Comparison of ENCODE assay signal across 21 cellular contexts in the genomic region with DNA sequence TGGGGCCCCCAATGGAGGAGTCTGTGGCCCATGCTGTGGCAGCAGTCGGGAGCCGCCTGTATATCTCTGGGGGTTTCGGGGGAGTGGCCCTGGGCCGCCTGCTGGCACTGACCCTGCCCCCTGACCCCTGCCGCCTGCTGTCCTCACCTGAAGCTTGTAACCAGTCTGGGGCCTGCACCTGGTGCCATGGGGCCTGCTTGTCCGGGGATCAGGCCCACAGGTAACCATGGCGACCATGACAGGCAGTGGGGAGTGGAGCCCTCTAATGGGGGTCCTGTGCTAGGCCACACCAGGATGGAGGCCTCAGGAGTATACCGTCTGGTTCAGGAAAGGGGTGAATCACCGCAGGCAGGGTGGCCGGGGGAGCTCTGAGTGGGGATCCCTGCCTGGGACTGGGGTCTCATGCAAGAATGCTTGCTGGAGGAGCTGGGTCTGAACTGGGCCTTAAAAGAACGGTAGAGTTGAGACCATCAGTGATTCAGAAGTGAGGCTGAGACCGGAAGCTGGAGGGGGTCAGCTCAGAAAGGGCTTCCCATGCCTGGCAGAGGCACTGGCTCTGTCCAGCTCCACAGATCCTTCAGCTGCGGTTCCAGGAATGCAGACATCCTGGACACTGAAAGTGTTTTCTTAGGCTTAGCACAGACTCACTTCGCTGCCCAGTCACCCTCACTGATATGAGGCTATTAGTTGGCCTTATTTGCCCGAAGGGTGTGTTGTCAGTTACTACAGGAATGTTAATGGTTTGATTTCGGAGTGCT. TPM values are rescaled to one million over a fixed set of nuclear protein-coding genes. Genes with fewer than 3 reads are reported as not detected.
A peak's percentile ranks its signal among the peaks of the same experiment; 100 is the strongest.
DNase-seq lines count a peak whose midpoint lies in the region; ATAC-seq, FAIRE-seq and TF ChIP-seq lines count a peak whose summit lies in the region.
"Had no signal": no experiment of that assay in that cellular context is flagged by ENCODE, and none has a peak within 500 bp of the region (broad histone marks: within the 10 kb centered on the region; RNA-seq: fewer than 3 reads in every experiment).

No MANE protein-coding gene starts in this region.

- peaks cover 26% of the 10 kb centered on the region for H3K36me3 Mint-ChIP-seq in neural progenitor cell
- H3K36me3 Mint-ChIP-seq in activated naive CD4-positive, alpha-beta T cell treated with anti-CD3 and anti-CD28 coated beads, Interleukin-2, amount 50 U/mL, for 72 hours, result peaks cover 0 to 11% of the 10 kb centered on the region in 2 donors

- POLR2A ChIA-PET in H1 (lab: Charles Lee; ENCODE audit: partially characterized antibody), result interaction anchor here (0.6 to 1.3 kb wide), 6 partner anchors 10 to 944 kb away, joined by 3 to 6 read pairs (median 4); no protein-coding TSS in a partner anchor

- H3K4me3 ChIP-seq in H1 (ENCODE audit: extremely low read depth in 1 of 4, insufficient read depth in 2 of 4, low read depth in 3 of 4, low read length in 4 of 4), result no peak overlapping the region
- H3K4me3 ChIP-seq in neural progenitor cell, result no peak overlapping the region
- H3K4me3 ChIP-seq: GM23248, SK-N-MC, spleen had no signal

- H3K18ac ChIP-seq in H1 (ENCODE audit: extremely low read depth, low read length), result no peak overlapping the region

- TF ChIP-seq RAD21 in H1 (IDR thresholded peaks at IDR 0.05 in 1 of 2, conservative IDR thresholded peaks at IDR 0.05 in 1 of 2; ENCODE audit: low read depth in 2 of 2, low read length in 2 of 2), result peak in 1 of 2 experiments; percentile 33; a peak in 2 of 4 replicates

- H3K4me2 ChIP-seq in H1 (ENCODE audit: insufficient read depth in 1 of 2, low read depth in 2 of 2, low read length in 2 of 2), result no peak overlapping the region
- no peak overlapping the region for H3K4me2 ChIP-seq in neural progenitor cell

- no peak overlapping the region for H2BK20ac ChIP-seq in H1 (ENCODE audit: low read length)

- ATAC-seq in GM19463 (IDR thresholded peaks at IDR 0.05; ENCODE audit: unreplicated experiment) (no peak), HG03342 (IDR thresholded peaks at IDR 0.05; ENCODE audit: unreplicated experiment) (no peak)
- ATAC-seq in activated naive CD4-positive, alpha-beta T cell treated with anti-CD3 and anti-CD28 coated beads, Interleukin-2, amount 50 U/mL, for 72 hours, result no peak

- H3K27ac ChIP-seq in H1 (ENCODE audit: low read depth, low read length), result no peak overlapping the region
- H3K27ac ChIP-seq in neural progenitor cell, result no peak overlapping the region
- H3K27ac ChIP-seq: GM23248, SK-N-MC, spleen had no signal

- H3K9ac ChIP-seq in H1 (replicated peaks in 1 of 4; ENCODE audit: extremely low read depth in 1 of 4, low read depth in 3 of 4, low read length in 3 of 4) (no peak overlapping the region), neural progenitor cell (no peak overlapping the region)
- H3K9ac ChIP-seq: GM23248 had no signal

- TF ChIP-seq EP300 in H1 (IDR thresholded peaks at IDR 0.05; ENCODE audit: borderline replicate concordance in 1 of 2, low read depth in 2 of 2, low read length in 2 of 2), result no peak

- peaks cover 2% of the 10 kb centered on the region; the same call in 1 of the 2 replicates for H3K79me1 ChIP-seq in H1 (ENCODE audit: low read depth, low read length)

- CTCF ChIA-PET in H1 (lab: Charles Lee; ENCODE audit: partially characterized antibody), result interaction anchor here (0.6 to 1.8 kb wide), 15 partner anchors 9 to 372 kb away, joined by 3 to 9 read pairs (median 4); no protein-coding TSS in a partner anchor

- H4K20me1 ChIP-seq in H1 (replicated peaks in 1 of 2; ENCODE audit: control insufficient read depth in 1 of 2, insufficient read depth in 2 of 2, low read length in 2 of 2), result peaks cover 0 to 2% of the 10 kb centered on the region in 2 experiments
- no peaks in the 10 kb centered on the region for H4K20me1 ChIP-seq in neural progenitor cell (ENCODE audit: low read depth)

- H2BK5ac ChIP-seq in H1 (ENCODE audit: low read depth, low read length), result no peak overlapping the region

- H3K27me3 ChIP-seq in H1 (replicated peaks in 1 of 4; ENCODE audit: control insufficient read depth in 3 of 4, extremely low read depth in 1 of 4, insufficient read depth in 3 of 4, low read length in 3 of 4) (no peaks in the 10 kb centered on the region), neural progenitor cell (no peaks in the 10 kb centered on the region)
- H3K27me3 ChIP-seq: spleen had no signal

- H3K4me1 Mint-ChIP-seq in neural progenitor cell, result peaks cover 9% of the 10 kb centered on the region

- H2BK12ac ChIP-seq in H1 (ENCODE audit: low read depth, low read length), result no peak overlapping the region; the same call in 1 of the 2 replicates

- no peak for TF ChIP-seq POLR2A in H1 (IDR thresholded peaks at IDR 0.05; ENCODE audit: control extremely low read depth in 1 of 2, low read depth in 2 of 2, low read length in 2 of 2)

- H3K79me2 ChIP-seq in H1 (ENCODE audit: control insufficient read depth in 1 of 2, insufficient read depth in 2 of 2, low read length in 2 of 2) (no peaks in the 10 kb centered on the region), neural progenitor cell (ENCODE audit: low read depth) (no peaks in the 10 kb centered on the region)

- no peak overlapping the region for H2BK120ac ChIP-seq in H1 (replicated peaks; ENCODE audit: low read depth, low read length)

- H3K9me3 ChIP-seq in H1 (ENCODE audit: insufficient read depth in 2 of 2, low read depth in 1 of 2, low read length in 1 of 2) (peaks cover 0 to 6% of the 10 kb centered on the region in 2 experiments; a peak in 1 of 4 replicates), neural progenitor cell (ENCODE audit: low read depth) (no peaks in the 10 kb centered on the region)

- H3K4ac ChIP-seq in H1 (replicated peaks; ENCODE audit: insufficient read length, low read depth, low read length), result no peak overlapping the region

- H3K27ac Mint-ChIP-seq in neural progenitor cell, result peak overlapping the region; percentile 40
- H3K27ac Mint-ChIP-seq in activated naive CD4-positive, alpha-beta T cell treated with anti-CD3 and anti-CD28 coated beads, Interleukin-2, amount 50 U/mL, for 72 hours, result peak overlapping the region in 1 of 2 donors; percentile 68
- H3K27ac Mint-ChIP-seq: activated naive CD8-positive, alpha-beta T cell; activated T-cell treated with anti-CD3 and anti-CD28 coated beads, Interleukin-2, amount 50 U/mL, for 24 hours had no signal

- H2AK5ac ChIP-seq in H1 (ENCODE audit: low read depth, low read length), result no peak overlapping the region

- H3K27me3 Mint-ChIP-seq in neural progenitor cell (ENCODE audit: insufficient read depth, low read depth), result peaks cover 7% of the 10 kb centered on the region
- H3K27me3 Mint-ChIP-seq: activated naive CD8-positive, alpha-beta T cell; activated T-cell treated with anti-CD3 and anti-CD28 coated beads, Interleukin-2, amount 50 U/mL, for 24 hours; central memory CD8-positive, alpha-beta T cell had no signal

- no peak overlapping the region for H3K23ac ChIP-seq in H1 (ENCODE audit: insufficient read length)

- whole genome bisulfite sequencing in H1 (ENCODE audit: extremely low coverage in 1 of 2, insufficient coverage in 1 of 2, insufficient read length in 1 of 2, insufficient replicate concordance in 2 of 2, low coverage in 1 of 2, low lambda C conversion rate in 2 of 2, missing lambda C conversion rate in 1 of 2), 2 experiments, result 78% methylated on average over 16 of the region's 16 CpGs; no CpG with 5 or more reads in 1 of the 2 experiments

- H2AFZ ChIP-seq in H1 (ENCODE audit: low read length) (no peak overlapping the region), neural progenitor cell (replicated peaks) (no peak overlapping the region)
- H2AFZ ChIP-seq: GM23248 had no signal

- no peak overlapping the region for H4K91ac ChIP-seq in H1 (replicated peaks; ENCODE audit: insufficient read length, low read length)

- TF ChIP-seq CTCF in H1 (IDR thresholded peaks at IDR 0.05; ENCODE audit: control extremely low read depth in 1 of 3, insufficient read depth in 1 of 3, low read depth in 1 of 3, low read length in 3 of 3) (peak; percentile 50 to 68 (median 64)), neural progenitor cell (IDR thresholded peaks at IDR 0.05) (peak; percentile 45)

- H2BK15ac ChIP-seq in H1 (ENCODE audit: low read length), result no peak overlapping the region

- DNase-seq in ELF-1 (ENCODE audit: low read depth, low spot score) (peak; percentile 40), NAMALWA (ENCODE audit: low spot score) (peak; percentile 30), H1 (ENCODE audit: low read depth in 1 of 2, low spot score in 2 of 2) (peak in 1 of 2 experiments; percentile 76), neural progenitor cell (ENCODE audit: low spot score) (peak; percentile 80), pons (ENCODE audit: low spot score) (no peak)
- no peak for DNase-seq in activated naive CD4-positive, alpha-beta T cell treated with anti-CD3 and anti-CD28 coated beads, Interleukin-2, amount 50 U/mL, for 72 hours (ENCODE audit: low spot score in 2 of 2)
- DNase-seq: activated CD4-positive, alpha-beta T cell treated with anti-CD3 and anti-CD28 coated beads, Interleukin-2, amount 50 U/mL, for 4 hours; activated T-cell treated with anti-CD3 and anti-CD28 coated beads, Interleukin-2, amount 50 U/mL, for 24 hours; GM23248; Kasumi-1; NCI-H146; NCI-H510A; spleen had no signal

- H3K4me1 ChIP-seq in H1 (replicated peaks in 1 of 4; ENCODE audit: control insufficient read depth in 3 of 4, insufficient read depth in 4 of 4, low read length in 3 of 4) (peaks cover 0 to 6% (median 3%) of the 10 kb centered on the region in 4 experiments; a peak in 4 of 7 replicates), neural progenitor cell (peaks cover 4% of the 10 kb centered on the region)

- H3K23me2 ChIP-seq in H1 (ENCODE audit: low read depth, low read length), result no peaks in the 10 kb centered on the region

- H4K5ac ChIP-seq in H1 (ENCODE audit: insufficient read length, low read depth, low read length), result no peak overlapping the region

- no peak overlapping the region; the same call in 1 of the 2 replicates for H4K8ac ChIP-seq in H1 (ENCODE audit: extremely low read depth, insufficient read depth, low read length)

- peak; percentile 65 for FAIRE-seq in H1 (lab: Jason Lieb, UNC)

- H3K36me3 ChIP-seq in H1 (ENCODE audit: control insufficient read depth in 2 of 4, insufficient read depth in 4 of 4, low read length in 3 of 4), result peaks cover 5 to 16% (median 8%) of the 10 kb centered on the region in 4 experiments; a peak in 7 of 8 replicates
- H3K36me3 ChIP-seq in neural progenitor cell, result no peaks in the 10 kb centered on the region

- H3F3A ChIP-seq in neural progenitor cell (ENCODE audit: low read depth), result no peaks in the 10 kb centered on the region

- H3K56ac ChIP-seq in H1 (replicated peaks; ENCODE audit: insufficient read length, low read depth, low read length), result no peak overlapping the region

- H3K9me3 Mint-ChIP-seq in neural progenitor cell, result peaks cover 4% of the 10 kb centered on the region
- H3K9me3 Mint-ChIP-seq in activated naive CD4-positive, alpha-beta T cell treated with anti-CD3 and anti-CD28 coated beads, Interleukin-2, amount 50 U/mL, for 72 hours, result peaks cover 0 to 4% of the 10 kb centered on the region in 2 donors
- H3K9me3 Mint-ChIP-seq: activated T-cell treated with anti-CD3 and anti-CD28 coated beads, Interleukin-2, amount 50 U/mL, for 24 hours; central memory CD8-positive, alpha-beta T cell had no signal

- no peak overlapping the region for H3K4me3 Mint-ChIP-seq in neural progenitor cell
- H3K4me3 Mint-ChIP-seq: activated naive CD8-positive, alpha-beta T cell; activated T-cell treated with anti-CD3 and anti-CD28 coated beads, Interleukin-2, amount 50 U/mL, for 24 hours; CD14-positive monocyte; central memory CD8-positive, alpha-beta T cell had no signal

- no peak overlapping the region for H3K14ac ChIP-seq in H1 (ENCODE audit: insufficient read length)

RNA-seq across cellular contexts. Expression of a gene that starts 29.1 kb away (rescaled TPM):
- 8.9 and 12.6 TPM in 2 replicates for total RNA-seq in H1 (2021; fragmentation: NEBNext Ultra II Directional; extraction: Animal tissue kit (Norgen Biotek cat#: 25700))
- polyA plus RNA-seq in H1 (2011; rRNA removed), result 31.5 and 54.3 TPM in 2 replicates
- polyA plus RNA-seq in H1 (2011; cell fraction: cytosol; rRNA removed), result 22.7 TPM
- 26.0 TPM for polyA plus RNA-seq in H1 (2011; cell fraction: nucleus; rRNA removed)
- 9.3 to 41.6 TPM (median 27.4 TPM) in 4 replicates for polyA plus RNA-seq in H1 (2012, experiment 1 of 2)
- 6.6 TPM for polyA plus RNA-seq in H1 (2012, experiment 2 of 2)
- 39.2 TPM for polyA plus RNA-seq in H1 (2013, experiment 1 of 2)
- polyA plus RNA-seq in H1 (2013, experiment 2 of 2), result 41.9 TPM
- polyA minus RNA-seq in H1 (2011; rRNA and poly(A)+ RNA removed), result 3.0 TPM in 2 replicates
- polyA minus RNA-seq in H1 (2011; cell fraction: cytosol; rRNA and poly(A)+ RNA removed), result 7.1 TPM
- 4.8 TPM for polyA minus RNA-seq in H1 (2011; cell fraction: nucleus; rRNA and poly(A)+ RNA removed)
- 2.9 and 3.2 TPM in 2 replicates for total RNA-seq in neural progenitor cell (ENCODE audit: low replicate concordance)
- total RNA-seq in activated naive CD4-positive, alpha-beta T cell treated with anti-CD3 and anti-CD28 coated beads, Interleukin-2, amount 50 U/mL, for 72 hours, result not detected
- total RNA-seq: fibroblast of villous mesenchyme, GM23248, myocyte had no signal

RNA-seq across cellular contexts. Expression of a gene that starts 35.5 kb away (rescaled TPM):
- 22.3 and 23.7 TPM in 2 replicates for total RNA-seq in H1 (2021; fragmentation: NEBNext Ultra II Directional; extraction: Animal tissue kit (Norgen Biotek cat#: 25700))
- 13.0 and 22.9 TPM in 2 replicates for polyA plus RNA-seq in H1 (2011; rRNA removed)
- 14.4 TPM for polyA plus RNA-seq in H1 (2011; cell fraction: cytosol; rRNA removed)
- polyA plus RNA-seq in H1 (2011; cell fraction: nucleus; rRNA removed), result 36.3 TPM
- 19.5 to 28.0 TPM (median 24.5 TPM) in 4 replicates for polyA plus RNA-seq in H1 (2012, experiment 1 of 2)
- 17.4 TPM for polyA plus RNA-seq in H1 (2012, experiment 2 of 2)
- 25.0 TPM for polyA plus RNA-seq in H1 (2013, experiment 1 of 2)
- polyA plus RNA-seq in H1 (2013, experiment 2 of 2), result 20.5 TPM
- 12.0 and 12.8 TPM in 2 replicates for polyA minus RNA-seq in H1 (2011; rRNA and poly(A)+ RNA removed)
- polyA minus RNA-seq in H1 (2011; cell fraction: cytosol; rRNA and poly(A)+ RNA removed), result 27.8 TPM
- 24.9 TPM for polyA minus RNA-seq in H1 (2011; cell fraction: nucleus; rRNA and poly(A)+ RNA removed)
- total RNA-seq in neural progenitor cell (ENCODE audit: low replicate concordance), result 7.3 and 21.4 TPM in 2 replicates
- total RNA-seq in activated naive CD4-positive, alpha-beta T cell treated with anti-CD3 and anti-CD28 coated beads, Interleukin-2, amount 50 U/mL, for 72 hours, result 1 to 10 TPM; 2.1 to 8.6 TPM

RNA-seq across cellular contexts. Expression of a gene that starts 47.9 kb away (rescaled TPM):
- total RNA-seq in H1 (2021; fragmentation: NEBNext Ultra II Directional; extraction: Animal tissue kit (Norgen Biotek cat#: 25700)), result 4.7 and 5.0 TPM in 2 replicates
- polyA plus RNA-seq in H1 (2011; rRNA removed), result 2.3 and 4.5 TPM in 2 replicates
- polyA plus RNA-seq in H1 (2011; cell fraction: cytosol; rRNA removed), result 2.1 TPM
- 19.4 TPM for polyA plus RNA-seq in H1 (2011; cell fraction: nucleus; rRNA removed)
- 7.2 to 10.4 TPM (median 8.4 TPM) in 4 replicates for polyA plus RNA-seq in H1 (2012, experiment 1 of 2)
- polyA plus RNA-seq in H1 (2012, experiment 2 of 2), result 6.6 TPM
- polyA plus RNA-seq in H1 (2013, experiment 1 of 2), result 6.3 TPM
- polyA plus RNA-seq in H1 (2013, experiment 2 of 2), result 5.4 TPM
- polyA minus RNA-seq in H1 (2011; rRNA and poly(A)+ RNA removed), result 7.5 and 11.1 TPM in 2 replicates
- 3.3 TPM for polyA minus RNA-seq in H1 (2011; cell fraction: cytosol; rRNA and poly(A)+ RNA removed)
- 8.0 TPM for polyA minus RNA-seq in H1 (2011; cell fraction: nucleus; rRNA and poly(A)+ RNA removed)
- total RNA-seq in neural progenitor cell (ENCODE audit: low replicate concordance), result 0.37 and 6.6 TPM in 2 replicates
- total RNA-seq in activated naive CD4-positive, alpha-beta T cell treated with anti-CD3 and anti-CD28 coated beads, Interleukin-2, amount 50 U/mL, for 72 hours, result 1 to 10 TPM in 1 of 2 donors, under 1 TPM in 1; 0.16 to 1.8 TPM
- total RNA-seq: fibroblast of villous mesenchyme, GM23248 had no signal
- polyA plus RNA-seq: CD14-positive monocyte, GM23248 had no signal

RNA-seq across cellular contexts. Expression of a gene that starts 58.5 kb away (rescaled TPM):
- 124 and 132 TPM in 2 replicates for total RNA-seq in H1 (2021; fragmentation: NEBNext Ultra II Directional; extraction: Animal tissue kit (Norgen Biotek cat#: 25700))
- polyA plus RNA-seq in H1 (2011; rRNA removed), result 248 and 294 TPM in 2 replicates
- 171 TPM for polyA plus RNA-seq in H1 (2011; cell fraction: cytosol; rRNA removed)
- 201 TPM for polyA plus RNA-seq in H1 (2011; cell fraction: nucleus; rRNA removed)
- polyA plus RNA-seq in H1 (2012, experiment 1 of 2), result 95.5 to 156 TPM (median 148 TPM) in 4 replicates
- 202 TPM for polyA plus RNA-seq in H1 (2012, experiment 2 of 2)
- polyA plus RNA-seq in H1 (2013, experiment 1 of 2), result 109 TPM
- polyA plus RNA-seq in H1 (2013, experiment 2 of 2), result 108 TPM
- 61.2 and 78.8 TPM in 2 replicates for polyA minus RNA-seq in H1 (2011; rRNA and poly(A)+ RNA removed)
- polyA minus RNA-seq in H1 (2011; cell fraction: cytosol; rRNA and poly(A)+ RNA removed), result 60.3 TPM
- 52.6 TPM for polyA minus RNA-seq in H1 (2011; cell fraction: nucleus; rRNA and poly(A)+ RNA removed)
- total RNA-seq in neural progenitor cell (ENCODE audit: low replicate concordance), result 63.2 and 106 TPM in 2 replicates
- 10 to 100 TPM; 50.9 to 54.2 TPM for total RNA-seq in activated naive CD4-positive, alpha-beta T cell treated with anti-CD3 and anti-CD28 coated beads, Interleukin-2, amount 50 U/mL, for 72 hours

RNA-seq across cellular contexts. Expression of a gene that starts 59.0 kb away (rescaled TPM):
- total RNA-seq in H1 (2021; fragmentation: NEBNext Ultra II Directional; extraction: Animal tissue kit (Norgen Biotek cat#: 25700)), result 6.7 and 7.2 TPM in 2 replicates
- 7.5 and 8.9 TPM in 2 replicates for polyA plus RNA-seq in H1 (2011; rRNA removed)
- polyA plus RNA-seq in H1 (2011; cell fraction: cytosol; rRNA removed), result 5.1 TPM
- polyA plus RNA-seq in H1 (2011; cell fraction: nucleus; rRNA removed), result 5.0 TPM
- polyA plus RNA-seq in H1 (2012, experiment 1 of 2), result 4.3 to 7.1 TPM (median 6.5 TPM) in 4 replicates
- polyA plus RNA-seq in H1 (2012, experiment 2 of 2), result 8.1 TPM
- 4.9 TPM for polyA plus RNA-seq in H1 (2013, experiment 1 of 2)
- polyA plus RNA-seq in H1 (2013, experiment 2 of 2), result 4.5 TPM
- polyA minus RNA-seq in H1 (2011; rRNA and poly(A)+ RNA removed), result 1.9 and 2.0 TPM in 2 replicates
- 4.7 TPM for polyA minus RNA-seq in H1 (2011; cell fraction: cytosol; rRNA and poly(A)+ RNA removed)
- 2.0 TPM for polyA minus RNA-seq in H1 (2011; cell fraction: nucleus; rRNA and poly(A)+ RNA removed)
- total RNA-seq in neural progenitor cell (ENCODE audit: low replicate concordance), result 1.0 TPM in 2 replicates
- total RNA-seq in activated naive CD4-positive, alpha-beta T cell treated with anti-CD3 and anti-CD28 coated beads, Interleukin-2, amount 50 U/mL, for 72 hours, result 1 to 10 TPM in 1 of 2 donors, under 1 TPM in 1; 0.93 to 1.6 TPM

Comparison
In these comparisons a context has a peak if more than half of its experiments do, and no peak if none do; other contexts are left out.
1. DNase-seq: peak in ELF-1 (single experiment), NAMALWA (single experiment) and neural progenitor cell (single experiment); none in pons (single experiment) and activated naive CD4-positive, alpha-beta T cell treated with anti-CD3 and anti-CD28 coated beads, Interleukin-2, amount 50 U/mL, for 72 hours (0 of 2).